22 cellular contexts compared by ENCODE assay signal in genomic region chr13:43119206-43119605, GRCh38.
"Had no signal": no experiment of that assay in that cellular context is flagged by ENCODE, and none has a peak within 500 bp of the region (broad histone marks: within the 10 kb centered on the region; RNA-seq: fewer than 3 reads in every experiment).

No MANE protein-coding gene starts in this region.

- H3K27ac ChIP-seq: dorsolateral prefrontal cortex, epithelial cell of prostate, esophagus muscularis mucosa, gastroesophageal sphincter, left ventricle myocardium inferior, ovary, stomach, thoracic aorta, transverse colon had no signal

- H3K9me3 ChIP-seq: esophagus muscularis mucosa, gastroesophageal sphincter, left ventricle myocardium inferior, ovary, stomach, thoracic aorta, transverse colon had no signal

- H3K36me3 Mint-ChIP-seq: immature natural killer cell had no signal

- H3K4me1 ChIP-seq: gastroesophageal sphincter, left ventricle myocardium inferior, transverse colon had no signal

- H3K27ac Mint-ChIP-seq: immature natural killer cell had no signal

- H3K27me3 ChIP-seq: esophagus muscularis mucosa, gastroesophageal sphincter, ovary, transverse colon had no signal

- H3K4me1 Mint-ChIP-seq: central memory CD8-positive, alpha-beta T cell; immature natural killer cell; naive thymus-derived CD4-positive, alpha-beta T cell had no signal

- H3K4me3 Mint-ChIP-seq: central memory CD8-positive, alpha-beta T cell; immature natural killer cell; naive thymus-derived CD4-positive, alpha-beta T cell had no signal

- H3K36me3 ChIP-seq: esophagus muscularis mucosa, gastroesophageal sphincter, left ventricle myocardium inferior, ovary, stomach, thoracic aorta, transverse colon had no signal

- H3K9me3 Mint-ChIP-seq: central memory CD8-positive, alpha-beta T cell; immature natural killer cell had no signal

- H3K4me3 ChIP-seq: dorsolateral prefrontal cortex, esophagus muscularis mucosa, gastroesophageal sphincter, left ventricle myocardium inferior, lung, ovary, stomach, thoracic aorta, transverse colon had no signal

- DNase-seq: cortex of kidney; dorsolateral prefrontal cortex; effector memory CD4-positive, alpha-beta T cell; immature natural killer cell; kidney; left cardiac atrium; left ventricle myocardium inferior; naive thymus-derived CD4-positive, alpha-beta T cell; nucleus accumbens; ovary; small intestine; stimulated activated CD4-positive, alpha-beta T cell treated with anti-CD3 and anti-CD28 coated beads, Interleukin-12 subunit alpha, Interleukin-12 subunit beta, amount 100 ng/mL, for 4 hours; stimulated activated naive CD4-positive, alpha-beta T cell; stomach; substantia nigra; transverse colon had no signal
